9 cellular contexts compared by ENCODE assay signal in genomic region chr10:50417906-50418697, GRCh38.
A peak's percentile ranks its signal among the peaks of the same experiment; 100 is the strongest.
DNase-seq lines count a peak whose midpoint lies in the region; ATAC-seq and TF ChIP-seq lines count a peak whose summit lies in the region.
"Had no signal": no experiment of that assay in that cellular context is flagged by ENCODE, and none has a peak within 500 bp of the region (broad histone marks: within the 10 kb centered on the region; RNA-seq: fewer than 3 reads in every experiment).

No MANE protein-coding gene starts in this region.

- H3K36me3 ChIP-seq in thyroid gland = no peaks in the 10 kb centered on the region

- H3K9me3 Mint-ChIP-seq in activated T-helper 2 cell treated with anti-CD3 and anti-CD28 coated beads, Interferon-gamma antibody, Interleukin-2, Interleukin-4, amounts not matched to agents 10 μg/mL and 5 μg/mL and 100 μg/mL, durations not matched to agents 14 hours and 24 hours and 36 hours = no peaks in the 10 kb centered on the region
- no peaks in the 10 kb centered on the region for H3K9me3 Mint-ChIP-seq in nephron progenitor cell

- no peak for TF ChIP-seq POLR2A in thyroid gland (IDR thresholded peaks at IDR 0.05)

- TF ChIP-seq CTCF in foreskin fibroblast (IDR thresholded peaks at IDR 0.05; ENCODE audit: low read depth, low read length) (peak; percentile 3), nephron progenitor cell (IDR thresholded peaks at IDR 0.05) (no peak), thyroid gland (IDR thresholded peaks at IDR 0.05) (peak in 2 of 6 experiments; percentile 17 to 19)

- 13 to 19% methylated on average over 20 to 40 of the region's 61 CpGs for WGBS in thyroid gland, 2 donors

- H3K27ac ChIP-seq in thyroid gland = peak overlapping the region in 2 of 3 donors; percentile 45 to 53

- H3K27me3 Mint-ChIP-seq in activated T-helper 2 cell treated with anti-CD3 and anti-CD28 coated beads, Interferon-gamma antibody, Interleukin-2, Interleukin-4, amounts not matched to agents 10 μg/mL and 5 μg/mL and 100 μg/mL, durations not matched to agents 14 hours and 24 hours and 36 hours (ENCODE audit: low read depth) = no peaks in the 10 kb centered on the region
- H3K27me3 Mint-ChIP-seq in nephron progenitor cell (ENCODE audit: low read depth, poor library complexity) = peaks cover 7% of the 10 kb centered on the region

- DNase-seq in NCI-H748 (lab: John Stamatoyannopoulos, UW; ENCODE audit: unreplicated experiment) = peak; percentile 27
- DNase-seq in NCI-H748 treated with DMSO at 0.1 percent for 48 hours (lab: John Stamatoyannopoulos, UW) = no peak
- DNase-seq in NCI-H69 (lab: John Stamatoyannopoulos, UW) = peak; percentile 43
- peak; percentile 68 for DNase-seq in activated T-helper 2 cell treated with anti-CD3 and anti-CD28 coated beads, Interferon-gamma antibody, Interleukin-2, Interleukin-4, amounts not matched to agents 10 μg/mL and 5 μg/mL and 100 μg/mL, durations not matched to agents 14 hours and 24 hours and 36 hours (ENCODE audit: low spot score)
- peak; percentile 78 to 93 for DNase-seq in foreskin fibroblast
- peak; percentile 69 for DNase-seq in nephron progenitor cell
- peak; percentile 43 to 46 for DNase-seq in thyroid gland
- DNase-seq: DND-41 had no signal

- no peaks in the 10 kb centered on the region for H3K9me3 ChIP-seq in thyroid gland

- intact Hi-C loops in activated T-helper 2 cell treated with anti-CD3 and anti-CD28 coated beads, Interferon-gamma antibody, Interleukin-2, Interleukin-4, amounts not matched to agents 10 μg/mL and 5 μg/mL and 100 μg/mL, durations not matched to agents 14 hours and 24 hours and 36 hours (cut with micrococcal nuclease) = loop anchor here (1.0 kb wide), 2 partner anchors 8 to 21 kb away; no protein-coding TSS in a partner anchor
- intact Hi-C loops in thyroid gland (cut with DNase I) = no loop called here

- peak; percentile 87 for ATAC-seq in HG02759 (IDR thresholded peaks at IDR 0.05; ENCODE audit: unreplicated experiment)

- H3K4me1 Mint-ChIP-seq in activated T-helper 2 cell treated with anti-CD3 and anti-CD28 coated beads, Interferon-gamma antibody, Interleukin-2, Interleukin-4, amounts not matched to agents 10 μg/mL and 5 μg/mL and 100 μg/mL, durations not matched to agents 14 hours and 24 hours and 36 hours (ENCODE audit: low read depth) = peaks cover 51% of the 10 kb centered on the region
- peaks cover 16% of the 10 kb centered on the region for H3K4me1 Mint-ChIP-seq in nephron progenitor cell

- H3K27ac Mint-ChIP-seq in activated T-helper 2 cell treated with anti-CD3 and anti-CD28 coated beads, Interferon-gamma antibody, Interleukin-2, Interleukin-4, amounts not matched to agents 10 μg/mL and 5 μg/mL and 100 μg/mL, durations not matched to agents 14 hours and 24 hours and 36 hours = peak overlapping the region; percentile 77
- H3K27ac Mint-ChIP-seq in nephron progenitor cell = no peak overlapping the region

- H3K4me3 Mint-ChIP-seq in activated T-helper 2 cell treated with anti-CD3 and anti-CD28 coated beads, Interferon-gamma antibody, Interleukin-2, Interleukin-4, amounts not matched to agents 10 μg/mL and 5 μg/mL and 100 μg/mL, durations not matched to agents 14 hours and 24 hours and 36 hours (ENCODE audit: low read depth) = peak overlapping the region; percentile 85
- H3K4me3 Mint-ChIP-seq in nephron progenitor cell = peak overlapping the region; percentile 87

- H3K4me3 ChIP-seq in foreskin fibroblast (ENCODE audit: low read depth in 1 of 2, low read length in 2 of 2) (peak overlapping the region; percentile 80 to 86), thyroid gland (replicated peaks in 1 of 3) (peak overlapping the region; percentile 12 to 62 (median 16))

- peaks cover 3% of the 10 kb centered on the region for H3K36me3 Mint-ChIP-seq in activated T-helper 2 cell treated with anti-CD3 and anti-CD28 coated beads, Interferon-gamma antibody, Interleukin-2, Interleukin-4, amounts not matched to agents 10 μg/mL and 5 μg/mL and 100 μg/mL, durations not matched to agents 14 hours and 24 hours and 36 hours (ENCODE audit: low read depth)
- H3K36me3 Mint-ChIP-seq in nephron progenitor cell (ENCODE audit: low read depth) = no peaks in the 10 kb centered on the region

- H3K27me3 ChIP-seq in thyroid gland = no peaks in the 10 kb centered on the region

- H3K4me1 ChIP-seq in thyroid gland = peaks cover 7 to 13% of the 10 kb centered on the region in 2 donors
